In genomic region chr19:3033595-3034193, GRCh38 we compare ENCODE assay signal across 1 cellular context.
TF ChIP-seq lines count a peak whose summit lies in the region.

No MANE protein-coding gene starts in this region.

TF ChIP-seq in IMR-90, 13 proteins besides CTCF, POLR2A, EP300 and RAD21:
- TF ChIP-seq NFE2L2 (IDR thresholded peaks at IDR 0.05; ENCODE audit: low read depth, low read length): no peak
- TF ChIP-seq SMC3 (IDR thresholded peaks at IDR 0.05; ENCODE audit: low read depth, low read length): no peak
- no peak for TF ChIP-seq RFX5 (IDR thresholded peaks at IDR 0.05; ENCODE audit: low read depth, low read length)
- TF ChIP-seq MAFK (IDR thresholded peaks at IDR 0.05; ENCODE audit: low read depth, low read length): no peak
- TF ChIP-seq, protein P1, sequence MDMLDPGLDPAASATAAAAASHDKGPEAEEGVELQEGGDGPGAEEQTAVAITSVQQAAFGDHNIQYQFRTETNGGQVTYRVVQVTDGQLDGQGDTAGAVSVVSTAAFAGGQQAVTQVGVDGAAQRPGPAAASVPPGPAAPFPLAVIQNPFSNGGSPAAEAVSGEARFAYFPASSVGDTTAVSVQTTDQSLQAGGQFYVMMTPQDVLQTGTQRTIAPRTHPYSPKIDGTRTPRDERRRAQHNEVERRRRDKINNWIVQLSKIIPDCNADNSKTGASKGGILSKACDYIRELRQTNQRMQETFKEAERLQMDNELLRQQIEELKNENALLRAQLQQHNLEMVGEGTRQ (IDR thresholded peaks at IDR 0.05; ENCODE audit: low read depth, low read length): no peak
- TF ChIP-seq ELK1 (IDR thresholded peaks at IDR 0.05; ENCODE audit: borderline replicate concordance, low read depth, low read length): no peak
- TF ChIP-seq CHD1 (IDR thresholded peaks at IDR 0.05; ENCODE audit: low read depth, low read length): no peak
- TF ChIP-seq RCOR1 (IDR thresholded peaks at IDR 0.05; ENCODE audit: insufficient replicate concordance, low read length): no peak
- no peak for TF ChIP-seq MAZ (IDR thresholded peaks at IDR 0.05; ENCODE audit: borderline replicate concordance, low read depth, low read length)
- TF ChIP-seq MXI1 (IDR thresholded peaks at IDR 0.05; ENCODE audit: borderline replicate concordance, low read depth, low read length): no peak
- TF ChIP-seq CEBPB (IDR thresholded peaks at IDR 0.05; ENCODE audit: low read depth, low read length): no peak
- no peak for TF ChIP-seq BHLHE40 (IDR thresholded peaks at IDR 0.05; ENCODE audit: low read depth, low read length)
- TF ChIP-seq FOS (IDR thresholded peaks at IDR 0.05; ENCODE audit: low read depth, low read length): no peak
TF ChIP-seq in IMR-90: peak in this region for 0.
